In the genomic region with DNA sequence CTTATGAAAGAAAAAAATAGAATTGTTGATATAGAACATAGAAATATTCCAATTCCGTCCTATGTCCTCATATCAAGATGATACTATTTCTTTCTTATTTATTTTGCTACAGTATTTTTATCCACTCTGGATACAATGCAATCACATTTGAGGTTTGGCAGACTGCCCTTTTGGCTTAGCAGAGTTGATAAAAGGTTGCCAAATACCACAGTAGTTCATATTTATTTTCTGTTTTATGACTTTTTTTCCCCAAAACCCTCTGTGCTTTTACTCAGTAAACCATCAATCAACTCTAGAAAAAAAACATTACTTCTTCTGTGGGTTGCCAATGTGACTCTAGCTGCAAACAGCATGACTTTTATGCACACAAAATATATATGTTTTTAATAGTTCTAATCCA, we compare ENCODE assay signal across 18 cellular contexts.
A peak's percentile ranks its signal among the peaks of the same experiment; 100 is the strongest.
DNase-seq lines count a peak whose midpoint lies in the region; ATAC-seq, FAIRE-seq and TF ChIP-seq lines count a peak whose summit lies in the region.
"Had no signal": no experiment of that assay in that cellular context is flagged by ENCODE, and none has a peak within 500 bp of the region (broad histone marks: within the 10 kb centered on the region; RNA-seq: fewer than 3 reads in every experiment).

No MANE protein-coding gene starts in this region.

- H3K9ac ChIP-seq in endothelial cell of umbilical vein (replicated peaks; ENCODE audit: extremely low read depth, insufficient read depth, low read length), result no peak overlapping the region

- peak; percentile 17 for ATAC-seq in sciatic nerve
- no peak for ATAC-seq in HG03139 (IDR thresholded peaks at IDR 0.05; ENCODE audit: unreplicated experiment)
- ATAC-seq: activated CD4-positive, CD25-positive, alpha-beta regulatory T cell treated with anti-CD3 and anti-CD28 coated beads, Interleukin-2, amount 50 U/mL, for 24 hours had no signal

- CTCF ChIA-PET in endothelial cell of umbilical vein (lab: Charles Lee), result no interaction called here

- H3K9me3 ChIP-seq in endothelial cell of umbilical vein (replicated peaks; ENCODE audit: control insufficient read depth, insufficient read depth, low read length), result no peaks in the 10 kb centered on the region
- H3K9me3 ChIP-seq: HAP-1, pancreas had no signal

- TF ChIP-seq POLR2A in endothelial cell of umbilical vein (IDR thresholded peaks at IDR 0.05; ENCODE audit: low read depth, low read length), result no peak

- intact Hi-C loops in endothelial cell of umbilical vein (cut with micrococcal nuclease) (no loop called here), sciatic nerve (cut with DNase I) (no loop called here)

- no peaks in the 10 kb centered on the region for H3K79me2 ChIP-seq in endothelial cell of umbilical vein (ENCODE audit: control insufficient read depth, insufficient read depth, low read length)

- dilution Hi-C loops in endothelial cell of umbilical vein (cut with MboI; ENCODE audit: extremely low pct_ligation_motif_present, low sequenced_read_pairs), result no loop called here

- no peak overlapping the region for H3K4me2 ChIP-seq in endothelial cell of umbilical vein (ENCODE audit: insufficient read depth, low read length)

- H3K27ac ChIP-seq in endothelial cell of umbilical vein (ENCODE audit: insufficient read depth, low read depth, low read length), result no peak overlapping the region
- H3K27ac ChIP-seq: 22Rv1, pancreas had no signal

- H3K27me3 ChIP-seq in endothelial cell of umbilical vein (ENCODE audit: control insufficient read depth in 2 of 2, insufficient read depth in 2 of 2, low read length in 2 of 2), result no peaks in the 10 kb centered on the region

- H3K4me3 ChIP-seq in endothelial cell of umbilical vein (replicated peaks in 1 of 3; ENCODE audit: insufficient read depth in 1 of 3, low read depth in 1 of 3, low read length in 3 of 3), result no peak overlapping the region
- H3K4me3 ChIP-seq: HAP-1, pancreas had no signal

- FAIRE-seq in endothelial cell of umbilical vein (lab: Jason Lieb, UNC), result peak; percentile 50
- FAIRE-seq: bronchial epithelial cell, G401.6, GM12892, pancreas had no signal

- no peaks in the 10 kb centered on the region for H4K20me1 ChIP-seq in endothelial cell of umbilical vein (replicated peaks; ENCODE audit: control insufficient read depth, extremely low read depth, insufficient read depth, low read length)

- no peaks in the 10 kb centered on the region for H3K36me3 ChIP-seq in endothelial cell of umbilical vein (ENCODE audit: control insufficient read depth in 2 of 2, extremely low read depth in 1 of 2, insufficient read depth in 2 of 2, low read length in 2 of 2)
- H3K36me3 ChIP-seq: HAP-1, pancreas had no signal

- POLR2A ChIA-PET in endothelial cell of umbilical vein (lab: Charles Lee), result no interaction called here

- BruUV-seq in endothelial cell of umbilical vein (replicated peaks; lab: Mats Ljungman, UMichigan), result no TSS peak

- DNase-seq in DMS 273 (lab: John Stamatoyannopoulos, UW; ENCODE audit: unreplicated experiment), result peak; percentile 3
- DNase-seq in DMS 273 treated with DMSO at 0.1 percent for 48 hours (lab: John Stamatoyannopoulos, UW), result no peak
- peak; percentile 64 for DNase-seq in OCI-M1 (lab: John Stamatoyannopoulos, UW)
- DNase-seq in endothelial cell of umbilical vein (ENCODE audit: low read depth, low spot score), result peak; percentile 80
- no peak for DNase-seq in sciatic nerve (ENCODE audit: low spot score)
- DNase-seq in SHP77 treated with DMSO at 0.1 percent for 48 hours (lab: John Stamatoyannopoulos, UW), result no peak
- DNase-seq in NCI-H345 treated with DMSO at 0.1 percent for 48 hours (lab: John Stamatoyannopoulos, UW; ENCODE audit: unreplicated experiment), result no peak
- DNase-seq: CD4-positive, CD25-positive, alpha-beta regulatory T cell; NCI-H1417 treated with DMSO at 0.1 percent for 48 hours; NCI-H526 had no signal

- H3K9me1 ChIP-seq in endothelial cell of umbilical vein (replicated peaks; ENCODE audit: control insufficient read depth, extremely low read depth, insufficient read depth, low read length), result no peaks in the 10 kb centered on the region

- no peaks in the 10 kb centered on the region for H3K4me1 ChIP-seq in endothelial cell of umbilical vein (ENCODE audit: control insufficient read depth, extremely low read depth, insufficient read depth, low read length)
- H3K4me1 ChIP-seq: pancreas had no signal

- no peak for TF ChIP-seq CTCF in endothelial cell of umbilical vein (IDR thresholded peaks at IDR 0.05; ENCODE audit: extremely low read depth in 1 of 2, insufficient read depth in 1 of 2, low read depth in 1 of 2, low read length in 2 of 2)

- no peak overlapping the region for H2AFZ ChIP-seq in endothelial cell of umbilical vein (ENCODE audit: low read depth, low read length)

TF ChIP-seq in endothelial cell of umbilical vein, 7 proteins besides CTCF, POLR2A, EP300 and RAD21:
- no peak for TF ChIP-seq GATA2 (IDR thresholded peaks at IDR 0.05; ENCODE audit: insufficient read depth, insufficient read length, low read depth, low read length)
- TF ChIP-seq EZH2 (IDR thresholded peaks at IDR 0.05; ENCODE audit: borderline replicate concordance, low read depth, low read length, severe bottlenecking), result no peak
- TF ChIP-seq JUN (IDR thresholded peaks at IDR 0.05; ENCODE audit: borderline replicate concordance, insufficient read depth, insufficient read length, low read depth), result no peak
- no peak for TF ChIP-seq MYC (IDR thresholded peaks at IDR 0.05; ENCODE audit: low read depth, low read length)
- TF ChIP-seq, protein P1, sequence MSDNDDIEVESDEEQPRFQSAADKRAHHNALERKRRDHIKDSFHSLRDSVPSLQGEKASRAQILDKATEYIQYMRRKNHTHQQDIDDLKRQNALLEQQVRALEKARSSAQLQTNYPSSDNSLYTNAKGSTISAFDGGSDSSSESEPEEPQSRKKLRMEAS (IDR thresholded peaks at IDR 0.05; ENCODE audit: insufficient read depth, insufficient read length), result no peak
- no peak for TF ChIP-seq FOS (IDR thresholded peaks at IDR 0.05; ENCODE audit: borderline replicate concordance, insufficient read depth, low read length)

Comparison
In these comparisons a context has a peak if more than half of its experiments do, and no peak if none do; other contexts are left out.
1. DNase-seq: peak in DMS 273 (single experiment), OCI-M1 (single experiment) and endothelial cell of umbilical vein (single experiment); none in DMS 273 treated with DMSO at 0.1 percent for 48 hours (single experiment), sciatic nerve (single experiment), SHP77 treated with DMSO at 0.1 percent for 48 hours (single experiment) and NCI-H345 treated with DMSO at 0.1 percent for 48 hours (single experiment).